In genomic region chr2:197705912-197706838, GRCh38 we compare ENCODE assay signal across 8 cellular contexts. TPM values are rescaled to one million over a fixed set of nuclear protein-coding genes. Genes with fewer than 3 reads are reported as not detected.
DNase-seq lines count a peak whose midpoint lies in the region; ATAC-seq and TF ChIP-seq lines count a peak whose summit lies in the region.

No MANE protein-coding gene starts in this region.

- no peak overlapping the region for H2BK15ac ChIP-seq in IMR-90 (ENCODE audit: low read depth, low read length)

- H3K4me3 ChIP-seq in IMR-90 (ENCODE audit: insufficient read depth, low read depth, low read length) (peak overlapping the region; percentile 99), right atrium auricular region (peak overlapping the region; percentile 76 to 84)

- H3K18ac ChIP-seq in IMR-90 (ENCODE audit: low read depth, low read length) = no peak overlapping the region

- H2AK5ac ChIP-seq in IMR-90 (ENCODE audit: low read depth, low read length) = peak overlapping the region; percentile 78

- no peak overlapping the region for H2BK20ac ChIP-seq in IMR-90 (ENCODE audit: low read depth, low read length)

- H3K79me1 ChIP-seq in IMR-90 (ENCODE audit: low read depth in 1 of 2, low read length in 2 of 2) = peaks cover 20 to 40% of the 10 kb centered on the region in 2 experiments

- H4K5ac ChIP-seq in IMR-90 (ENCODE audit: low read depth, low read length) = no peak overlapping the region

- H3K27me3 ChIP-seq in IMR-90 (ENCODE audit: control insufficient read depth, insufficient read depth, low read length) = no peaks in the 10 kb centered on the region
- H3K27me3 ChIP-seq in right atrium auricular region = no peaks in the 10 kb centered on the region

- 0 out of 4 replicates have a peak overlapping the region, but pooled peaks of 1 of the 2 experiments have one; percentile 22 for H4K8ac ChIP-seq in IMR-90 (ENCODE audit: low read depth in 2 of 2, low read length in 2 of 2)

- POLR2A ChIA-PET in IMR-90 (lab: Charles Lee; ENCODE audit: unreplicated experiment) = no interaction called here

- no peaks in the 10 kb centered on the region for H3K9me3 ChIP-seq in IMR-90 (ENCODE audit: control insufficient read depth, insufficient read depth, low read length)
- no peaks in the 10 kb centered on the region for H3K9me3 ChIP-seq in right atrium auricular region

- dilution Hi-C loops in IMR-90 (cut with HindIII; ENCODE audit: low sequenced_read_pairs, unreplicated experiment) = no loop called here

- 7% methylated on average over 25 of the region's 38 CpGs; no CpG with 5 or more reads in 1 of the 2 experiments for WGBS in IMR-90 (ENCODE audit: extremely low coverage in 2 of 2, insufficient read length in 1 of 2), 2 experiments

- TF ChIP-seq RAD21 in IMR-90 (IDR thresholded peaks at IDR 0.05; ENCODE audit: low read length) = no peak

- H3K9me3 Mint-ChIP-seq in activated naive CD4-positive, alpha-beta T cell treated with anti-CD3 and anti-CD28 coated beads, Interleukin-2, amount 10 ng/mL, durations not matched to agents 7 days and 5 days = no peaks in the 10 kb centered on the region

- TF ChIP-seq CTCF in IMR-90 (conservative IDR thresholded peaks at IDR 0.05; ENCODE audit: low read depth, low read length) = no peak
- no peak for TF ChIP-seq CTCF in right atrium auricular region (IDR thresholded peaks at IDR 0.05)

- peak overlapping the region; percentile 74 for H3K23ac ChIP-seq in IMR-90 (ENCODE audit: low read depth, low read length)

- peak overlapping the region; percentile 19 for H3K56ac ChIP-seq in IMR-90 (ENCODE audit: extremely low read depth, insufficient read depth, low read length)

- peak overlapping the region; percentile 80 for H3K4me2 ChIP-seq in IMR-90 (ENCODE audit: low read depth, low read length)

- no TSS peak for BruUV-seq in IMR-90 (replicated peaks; lab: Mats Ljungman, UMichigan)

- peak overlapping the region; percentile 95 for H2AFZ ChIP-seq in IMR-90 (replicated peaks; ENCODE audit: low read length, poor library complexity)

- peaks cover 6% of the 10 kb centered on the region for H3K4me1 ChIP-seq in IMR-90 (ENCODE audit: control insufficient read depth, insufficient read depth, low read length)
- peaks cover 0 to 45% of the 10 kb centered on the region in 2 donors for H3K4me1 ChIP-seq in right atrium auricular region

- H4K20me1 ChIP-seq in IMR-90 (ENCODE audit: insufficient read depth, low read length) = peaks cover 20% of the 10 kb centered on the region

- H3K4me1 Mint-ChIP-seq in activated naive CD4-positive, alpha-beta T cell treated with anti-CD3 and anti-CD28 coated beads, Interleukin-2, amount 10 ng/mL, durations not matched to agents 7 days and 5 days = peaks cover 45% of the 10 kb centered on the region

- H3K27me3 Mint-ChIP-seq in activated naive CD4-positive, alpha-beta T cell treated with anti-CD3 and anti-CD28 coated beads, Interleukin-2, amount 10 ng/mL, durations not matched to agents 7 days and 5 days = peaks cover under 1% of the 10 kb centered on the region

- intact Hi-C loops in IMR-90 (cut with micrococcal nuclease) = loop anchor here (1.0 to 10.0 kb wide), 5 partner anchors 189 to 591 kb away; partner anchors contain the start of genes HSPE1, MOB4 and SF3B1
- intact Hi-C loops in sciatic nerve (cut with DNase I) = loop anchor here (10.0 kb wide), 1 partner anchor 211 kb away; the partner anchor contains the start of gene HSPD1

- no peak for TF ChIP-seq POLR2A in IMR-90 (IDR thresholded peaks at IDR 0.05; ENCODE audit: low read depth, low read length)

- H3K27ac ChIP-seq in IMR-90 (ENCODE audit: insufficient read depth, low read length) = peak overlapping the region; percentile 49
- H3K27ac ChIP-seq in right atrium auricular region = peak overlapping the region; percentile 78 to 88

- peak overlapping the region; percentile 16 for H3K4ac ChIP-seq in IMR-90 (ENCODE audit: low read depth, low read length)

- peak overlapping the region; percentile 77 for H2AK9ac ChIP-seq in IMR-90 (replicated peaks; ENCODE audit: low read depth, low read length, poor library complexity)

- in situ Hi-C loops in IMR-90 (cut with MboI; ENCODE audit: low sequenced_read_pairs) = loop anchor here (10.0 kb wide), 1 partner anchor 191 kb away; the partner anchor contains the start of gene MOB4

- CTCF ChIA-PET in IMR-90 (lab: Yijun Ruan, JAX) = interaction anchor here (0.8 kb wide), 1 partner anchor 107 kb away, joined by 3 read pairs; no protein-coding TSS in a partner anchor
- CTCF ChIA-PET in activated naive CD4-positive, alpha-beta T cell treated with anti-CD3 and anti-CD28 coated beads, Interleukin-2, amount 10 ng/mL, durations not matched to agents 7 days and 5 days (lab: Charles Lee) = interaction anchor here (0.7 to 2.8 kb wide), 5 partner anchors 16 to 190 kb away, joined by 4 to 23 read pairs (median 5); partner anchors contain the start of gene MOB4

- no peaks in the 10 kb centered on the region; the same call in 1 of the 2 replicates for H3K36me3 ChIP-seq in IMR-90 (ENCODE audit: control insufficient read depth, insufficient read depth, low read length)
- H3K36me3 ChIP-seq in right atrium auricular region = no peaks in the 10 kb centered on the region

- H4K91ac ChIP-seq in IMR-90 (ENCODE audit: insufficient read depth, low read depth, low read length) = no peak overlapping the region; the same call in 1 of the 2 replicates

- DNase-seq in EL (peak; percentile 53), IMR-90 (peak; percentile 11), right atrium auricular region (ENCODE audit: low spot score) (peak; percentile 61), sciatic nerve (ENCODE audit: low spot score) (no peak)
- DNase-seq in activated naive CD4-positive, alpha-beta T cell treated with anti-CD3 and anti-CD28 coated beads, Interleukin-2, amount 10 ng/mL, durations not matched to agents 7 days and 5 days = peak; percentile 68

- peak overlapping the region; percentile 18 for H2BK5ac ChIP-seq in IMR-90 (ENCODE audit: low read depth, low read length, poor library complexity, severe bottlenecking)

- H3K14ac ChIP-seq in IMR-90 (replicated peaks; ENCODE audit: low read depth, low read length) = peak overlapping the region; percentile 49; the same call in 1 of the 2 replicates

- peak overlapping the region; percentile 88 for H3K27ac Mint-ChIP-seq in activated naive CD4-positive, alpha-beta T cell treated with anti-CD3 and anti-CD28 coated beads, Interleukin-2, amount 10 ng/mL, durations not matched to agents 7 days and 5 days

- peak overlapping the region; percentile 80 for H3K9ac ChIP-seq in IMR-90 (ENCODE audit: low read depth, low read length)

- H3K4me3 Mint-ChIP-seq in activated naive CD4-positive, alpha-beta T cell treated with anti-CD3 and anti-CD28 coated beads, Interleukin-2, amount 10 ng/mL, durations not matched to agents 7 days and 5 days = peak overlapping the region; percentile 86

- ATAC-seq in IMR-90 (ENCODE audit: low read depth) = peak; percentile 4
- ATAC-seq in sciatic nerve = peak; percentile 2
- ATAC-seq in GM18498 (IDR thresholded peaks at IDR 0.05; ENCODE audit: unreplicated experiment) = no peak
- no peak for ATAC-seq in GM18511 (IDR thresholded peaks at IDR 0.05; ENCODE audit: unreplicated experiment)
- ATAC-seq in HG03432 (IDR thresholded peaks at IDR 0.05; ENCODE audit: unreplicated experiment) = no peak

- peaks cover 5% of the 10 kb centered on the region for H3K9me1 ChIP-seq in IMR-90 (ENCODE audit: insufficient read depth, low read length)

- H2BK120ac ChIP-seq in IMR-90 (ENCODE audit: low read depth, low read length) = no peak overlapping the region

- H3K36me3 Mint-ChIP-seq in activated naive CD4-positive, alpha-beta T cell treated with anti-CD3 and anti-CD28 coated beads, Interleukin-2, amount 10 ng/mL, durations not matched to agents 7 days and 5 days = peaks cover 20% of the 10 kb centered on the region

TF ChIP-seq in IMR-90, 13 proteins besides CTCF, POLR2A, EP300 and RAD21:
- no peak for TF ChIP-seq MAZ (IDR thresholded peaks at IDR 0.05; ENCODE audit: borderline replicate concordance, low read depth, low read length)
- TF ChIP-seq FOS (IDR thresholded peaks at IDR 0.05; ENCODE audit: low read depth, low read length) = no peak
- no peak for TF ChIP-seq RCOR1 (IDR thresholded peaks at IDR 0.05; ENCODE audit: insufficient replicate concordance, low read length)
- no peak for TF ChIP-seq SMC3 (IDR thresholded peaks at IDR 0.05; ENCODE audit: low read depth, low read length)
- no peak for TF ChIP-seq ELK1 (IDR thresholded peaks at IDR 0.05; ENCODE audit: borderline replicate concordance, low read depth, low read length)
- no peak for TF ChIP-seq USF2 (IDR thresholded peaks at IDR 0.05; ENCODE audit: low read depth, low read length)
- TF ChIP-seq MAFK (IDR thresholded peaks at IDR 0.05; ENCODE audit: low read depth, low read length) = no peak
- TF ChIP-seq RFX5 (IDR thresholded peaks at IDR 0.05; ENCODE audit: low read depth, low read length) = no peak
- TF ChIP-seq CEBPB (IDR thresholded peaks at IDR 0.05; ENCODE audit: low read depth, low read length) = no peak

RNA-seq across cellular contexts. Expression of gene MARS2, which starts 1.0 kb away (rescaled TPM):
- 3.8 and 3.9 TPM in 2 replicates for total RNA-seq in IMR-90 (2012; rRNA removed)
- polyA plus RNA-seq in IMR-90 (2012; rRNA removed) = 2.9 and 3.4 TPM in 2 replicates
- 1.9 and 2.2 TPM in 2 replicates for polyA plus RNA-seq in IMR-90 (2012; cell fraction: cytosol; rRNA removed)
- 1.7 and 2.2 TPM in 2 replicates for polyA plus RNA-seq in IMR-90 (2012; cell fraction: nucleus; rRNA removed; ENCODE audit: low replicate concordance)
- 1 to 10 TPM; 4.4 to 7.1 TPM for total RNA-seq in right atrium auricular region
- 3.1 TPM for total RNA-seq in sciatic nerve

RNA-seq across cellular contexts. Expression of gene RFTN2, which starts 30.8 kb away (rescaled TPM):
- 2.3 and 2.5 TPM in 2 replicates for total RNA-seq in IMR-90 (2012; rRNA removed)
- 0.44 and 0.73 TPM in 2 replicates for polyA plus RNA-seq in IMR-90 (2012; rRNA removed)
- 0.19 and 0.31 TPM in 2 replicates for polyA plus RNA-seq in IMR-90 (2012; cell fraction: cytosol; rRNA removed)
- polyA plus RNA-seq in IMR-90 (2012; cell fraction: nucleus; rRNA removed; ENCODE audit: low replicate concordance) = 0.26 and 1.2 TPM in 2 replicates
- total RNA-seq in right atrium auricular region = 10 to 100 TPM in 1 of 2 donors, 1 to 10 TPM in 1; 4.5 to 11.6 TPM
- 47.7 TPM for total RNA-seq in sciatic nerve

Comparison
In these comparisons a context has a peak if more than half of its experiments do, and no peak if none do; other contexts are left out.
1. ATAC-seq: peak in IMR-90 (single experiment) and sciatic nerve (single experiment); none in GM18498 (single experiment), GM18511 (single experiment) and HG03432 (single experiment).